ENCODE assay signal across 31 cellular contexts in the genomic region with DNA sequence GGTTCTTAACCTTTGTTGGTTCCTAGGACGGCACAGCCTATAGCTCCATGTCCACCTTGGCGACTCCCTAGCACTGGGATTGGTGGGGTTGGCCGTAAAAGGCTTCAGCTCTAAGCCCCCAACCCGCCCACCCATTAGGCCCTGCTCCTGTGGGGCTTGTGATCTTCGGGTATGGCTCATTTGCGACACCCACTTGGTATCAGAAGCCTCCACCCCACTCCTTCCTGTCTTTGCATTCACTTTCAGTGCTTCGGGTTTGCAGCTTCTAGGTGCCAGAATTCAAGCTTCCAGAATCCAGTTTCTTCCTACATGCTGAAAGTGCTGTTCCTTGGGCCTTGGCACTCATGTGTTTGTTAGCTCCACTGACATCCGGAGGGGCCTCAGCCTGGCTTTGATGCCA. TPM values are rescaled to one million over a fixed set of nuclear protein-coding genes. Genes with fewer than 3 reads are reported as not detected.
"Had no signal": no experiment of that assay in that cellular context is flagged by ENCODE, and none has a peak within 500 bp of the region (broad histone marks: within the 10 kb centered on the region; RNA-seq: fewer than 3 reads in every experiment).

No MANE protein-coding gene starts in this region.

- H2AFZ ChIP-seq: neural progenitor cell had no signal

- H3K36me3 ChIP-seq: neural progenitor cell, neutrophil, ovary, thyroid gland, transverse colon, upper lobe of left lung, vagina had no signal

- H3K4me2 ChIP-seq: neural progenitor cell, smooth muscle cell had no signal

- H3K4me3 ChIP-seq: left ventricle myocardium inferior, lung, neural progenitor cell, ovary, right atrium auricular region, right lobe of liver, smooth muscle cell, stomach, testis, thyroid gland, transverse colon, upper lobe of left lung, vagina had no signal

- H3K9me3 ChIP-seq: left ventricle myocardium inferior, neutrophil, ovary, right atrium auricular region, right lobe of liver, stomach, testis, thyroid gland, transverse colon, upper lobe of left lung, vagina had no signal

- DNase-seq: hypothalamus; immature natural killer cell; kidney; left colon; left ventricle myocardium inferior; mesendoderm; naive B cell; natural killer cell; nephron progenitor cell; ovary; right lobe of liver; stimulated activated CD4-positive, alpha-beta T cell treated with anti-CD3 and anti-CD28 coated beads, Interleukin-15, amount 100 ng/mL, for 24 hours; stimulated activated CD4-positive, alpha-beta T cell treated with anti-CD3 and anti-CD28 coated beads, Interleukin-2, amount 100 ng/mL, for 24 hours; stimulated activated CD4-positive, alpha-beta T cell treated with anti-CD3 and anti-CD28 coated beads, Interleukin-4, amount 100 ng/mL, for 1 hour; stimulated activated naive CD4-positive, alpha-beta T cell; stomach; testis; thyroid gland; transverse colon; upper lobe of left lung had no signal

- ATAC-seq: left colon, natural killer cell had no signal

- H3K4me1 ChIP-seq: left ventricle myocardium inferior, right atrium auricular region, right lobe of liver, stomach, testis, thyroid gland, transverse colon, upper lobe of left lung, vagina had no signal

- H3K27ac ChIP-seq: left ventricle myocardium inferior, neural progenitor cell, neutrophil, ovary, right atrium auricular region, right lobe of liver, stomach, testis, thyroid gland, transverse colon, upper lobe of left lung, vagina had no signal

- H3K27me3 ChIP-seq: neutrophil, ovary, right atrium auricular region, right lobe of liver, stomach, testis, thyroid gland, transverse colon, upper lobe of left lung, vagina had no signal

- H3K9ac ChIP-seq: neural progenitor cell had no signal

RNA-seq across cellular contexts. Expression of gene HABP2, which starts 39.5 kb away (rescaled TPM):
- total RNA-seq: left colon, left ventricle myocardium inferior, mesothelial cell of epicardium, mononuclear cell, natural killer cell, omental fat pad, pulmonary artery endothelial cell, right atrium auricular region, smooth muscle cell, thyroid gland, transverse colon, urinary bladder, vagina had no signal
- polyA plus RNA-seq: immature natural killer cell had no signal
